ENCODE assay signal across 1 cellular context in genomic region chr3:124887177-124887995, GRCh38.
TF ChIP-seq lines count a peak whose summit lies in the region.

A gene with protein sequence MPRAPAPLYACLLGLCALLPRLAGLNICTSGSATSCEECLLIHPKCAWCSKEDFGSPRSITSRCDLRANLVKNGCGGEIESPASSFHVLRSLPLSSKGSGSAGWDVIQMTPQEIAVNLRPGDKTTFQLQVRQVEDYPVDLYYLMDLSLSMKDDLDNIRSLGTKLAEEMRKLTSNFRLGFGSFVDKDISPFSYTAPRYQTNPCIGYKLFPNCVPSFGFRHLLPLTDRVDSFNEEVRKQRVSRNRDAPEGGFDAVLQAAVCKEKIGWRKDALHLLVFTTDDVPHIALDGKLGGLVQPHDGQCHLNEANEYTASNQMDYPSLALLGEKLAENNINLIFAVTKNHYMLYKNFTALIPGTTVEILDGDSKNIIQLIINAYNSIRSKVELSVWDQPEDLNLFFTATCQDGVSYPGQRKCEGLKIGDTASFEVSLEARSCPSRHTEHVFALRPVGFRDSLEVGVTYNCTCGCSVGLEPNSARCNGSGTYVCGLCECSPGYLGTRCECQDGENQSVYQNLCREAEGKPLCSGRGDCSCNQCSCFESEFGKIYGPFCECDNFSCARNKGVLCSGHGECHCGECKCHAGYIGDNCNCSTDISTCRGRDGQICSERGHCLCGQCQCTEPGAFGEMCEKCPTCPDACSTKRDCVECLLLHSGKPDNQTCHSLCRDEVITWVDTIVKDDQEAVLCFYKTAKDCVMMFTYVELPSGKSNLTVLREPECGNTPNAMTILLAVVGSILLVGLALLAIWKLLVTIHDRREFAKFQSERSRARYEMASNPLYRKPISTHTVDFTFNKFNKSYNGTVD (minus strand): TSS chr3:124887365. CDS start chr3:124887000, 365 bp downstream.

TF ChIP-seq in HepG2, 621 proteins besides CTCF, POLR2A, EP300 and RAD21 (continued from another document and continues in another):
- TF ChIP-seq, protein P1, sequence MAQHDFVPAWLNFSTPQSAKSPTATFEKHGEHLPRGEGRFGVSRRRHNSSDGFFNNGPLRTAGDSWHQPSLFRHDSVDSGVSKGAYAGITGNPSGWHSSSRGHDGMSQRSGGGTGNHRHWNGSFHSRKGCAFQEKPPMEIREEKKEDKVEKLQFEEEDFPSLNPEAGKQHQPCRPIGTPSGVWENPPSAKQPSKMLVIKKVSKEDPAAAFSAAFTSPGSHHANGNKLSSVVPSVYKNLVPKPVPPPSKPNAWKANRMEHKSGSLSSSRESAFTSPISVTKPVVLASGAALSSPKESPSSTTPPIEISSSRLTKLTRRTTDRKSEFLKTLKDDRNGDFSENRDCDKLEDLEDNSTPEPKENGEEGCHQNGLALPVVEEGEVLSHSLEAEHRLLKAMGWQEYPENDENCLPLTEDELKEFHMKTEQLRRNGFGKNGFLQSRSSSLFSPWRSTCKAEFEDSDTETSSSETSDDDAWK (CRISPR knock-in tag; IDR thresholded peaks at IDR 0.05), result no peak
- TF ChIP-seq, protein P2, sequence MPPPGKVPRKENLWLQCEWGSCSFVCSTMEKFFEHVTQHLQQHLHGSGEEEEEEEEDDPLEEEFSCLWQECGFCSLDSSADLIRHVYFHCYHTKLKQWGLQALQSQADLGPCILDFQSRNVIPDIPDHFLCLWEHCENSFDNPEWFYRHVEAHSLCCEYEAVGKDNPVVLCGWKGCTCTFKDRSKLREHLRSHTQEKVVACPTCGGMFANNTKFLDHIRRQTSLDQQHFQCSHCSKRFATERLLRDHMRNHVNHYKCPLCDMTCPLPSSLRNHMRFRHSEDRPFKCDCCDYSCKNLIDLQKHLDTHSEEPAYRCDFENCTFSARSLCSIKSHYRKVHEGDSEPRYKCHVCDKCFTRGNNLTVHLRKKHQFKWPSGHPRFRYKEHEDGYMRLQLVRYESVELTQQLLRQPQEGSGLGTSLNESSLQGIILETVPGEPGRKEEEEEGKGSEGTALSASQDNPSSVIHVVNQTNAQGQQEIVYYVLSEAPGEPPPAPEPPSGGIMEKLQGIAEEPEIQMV (CRISPR knock-in tag; IDR thresholded peaks at IDR 0.05; ENCODE audit: low read depth), result no peak
- no peak for TF ChIP-seq SIX4 (CRISPR knock-in tag; IDR thresholded peaks at IDR 0.05)
- no peak for TF ChIP-seq BORCS8-MEF2B (CRISPR knock-in tag; IDR thresholded peaks at IDR 0.05)
- no peak for TF ChIP-seq KLF6 (CRISPR knock-in tag; IDR thresholded peaks at IDR 0.05)
- TF ChIP-seq TCF7 (IDR thresholded peaks at IDR 0.05; ENCODE audit: low read depth), result no peak
- TF ChIP-seq ZBTB3 (CRISPR knock-in tag; IDR thresholded peaks at IDR 0.05; ENCODE audit: borderline replicate concordance, low read depth), result no peak; the same call in 1 of the 2 replicates
- peak; percentile 47; the same call in 1 of the 2 replicates for TF ChIP-seq HOXA5 (CRISPR knock-in tag; IDR thresholded peaks at IDR 0.05)
- TF ChIP-seq ZSCAN12 (CRISPR knock-in tag; IDR thresholded peaks at IDR 0.05), result no peak
- TF ChIP-seq, protein P3, sequence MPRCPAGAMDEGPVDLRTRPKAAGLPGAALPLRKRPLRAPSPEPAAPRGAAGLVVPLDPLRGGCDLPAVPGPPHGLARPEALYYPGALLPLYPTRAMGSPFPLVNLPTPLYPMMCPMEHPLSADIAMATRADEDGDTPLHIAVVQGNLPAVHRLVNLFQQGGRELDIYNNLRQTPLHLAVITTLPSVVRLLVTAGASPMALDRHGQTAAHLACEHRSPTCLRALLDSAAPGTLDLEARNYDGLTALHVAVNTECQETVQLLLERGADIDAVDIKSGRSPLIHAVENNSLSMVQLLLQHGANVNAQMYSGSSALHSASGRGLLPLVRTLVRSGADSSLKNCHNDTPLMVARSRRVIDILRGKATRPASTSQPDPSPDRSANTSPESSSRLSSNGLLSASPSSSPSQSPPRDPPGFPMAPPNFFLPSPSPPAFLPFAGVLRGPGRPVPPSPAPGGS (CRISPR knock-in tag; IDR thresholded peaks at IDR 0.05), result peak; percentile 21; the same call in 1 of the 2 replicates
- TF ChIP-seq FOXK2 (IDR thresholded peaks at IDR 0.05), result no peak
- 0 out of 2 replicates have a peak, but pooled peaks have one; percentile 55 for TF ChIP-seq ZNF431 (CRISPR knock-in tag; IDR thresholded peaks at IDR 0.05; ENCODE audit: borderline replicate concordance, low read depth)
- TF ChIP-seq ZNF577 (CRISPR knock-in tag; IDR thresholded peaks at IDR 0.05; ENCODE audit: borderline replicate concordance, low read depth), result no peak
- peak; percentile 53; the same call in 1 of the 2 replicates for TF ChIP-seq ZNF446 (CRISPR knock-in tag; IDR thresholded peaks at IDR 0.05)
- TF ChIP-seq, protein P4, sequence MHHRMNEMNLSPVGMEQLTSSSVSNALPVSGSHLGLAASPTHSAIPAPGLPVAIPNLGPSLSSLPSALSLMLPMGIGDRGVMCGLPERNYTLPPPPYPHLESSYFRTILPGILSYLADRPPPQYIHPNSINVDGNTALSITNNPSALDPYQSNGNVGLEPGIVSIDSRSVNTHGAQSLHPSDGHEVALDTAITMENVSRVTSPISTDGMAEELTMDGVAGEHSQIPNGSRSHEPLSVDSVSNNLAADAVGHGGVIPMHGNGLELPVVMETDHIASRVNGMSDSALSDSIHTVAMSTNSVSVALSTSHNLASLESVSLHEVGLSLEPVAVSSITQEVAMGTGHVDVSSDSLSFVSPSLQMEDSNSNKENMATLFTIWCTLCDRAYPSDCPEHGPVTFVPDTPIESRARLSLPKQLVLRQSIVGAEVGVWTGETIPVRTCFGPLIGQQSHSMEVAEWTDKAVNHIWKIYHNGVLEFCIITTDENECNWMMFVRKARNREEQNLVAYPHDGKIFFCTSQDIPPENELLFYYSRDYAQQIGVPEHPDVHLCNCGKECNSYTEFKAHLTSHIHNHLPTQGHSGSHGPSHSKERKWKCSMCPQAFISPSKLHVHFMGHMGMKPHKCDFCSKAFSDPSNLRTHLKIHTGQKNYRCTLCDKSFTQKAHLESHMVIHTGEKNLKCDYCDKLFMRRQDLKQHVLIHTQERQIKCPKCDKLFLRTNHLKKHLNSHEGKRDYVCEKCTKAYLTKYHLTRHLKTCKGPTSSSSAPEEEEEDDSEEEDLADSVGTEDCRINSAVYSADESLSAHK (CRISPR knock-in tag; IDR thresholded peaks at IDR 0.05; ENCODE audit: borderline replicate concordance), result no peak
- peak; percentile 67; the same call in 1 of the 2 replicates for TF ChIP-seq ZNF766 (CRISPR knock-in tag; IDR thresholded peaks at IDR 0.05; ENCODE audit: borderline replicate concordance)
- peak; percentile 76 for TF ChIP-seq HNRNPLL (IDR thresholded peaks at IDR 0.05; ENCODE audit: low read depth, low read length, poor library complexity, severe bottlenecking)
- TF ChIP-seq ZNF256 (CRISPR knock-in tag; conservative IDR thresholded peaks at IDR 0.05), result no peak
- peak; percentile 78 for TF ChIP-seq ETV6 (CRISPR knock-in tag; conservative IDR thresholded peaks at IDR 0.05)
- no peak for TF ChIP-seq FOXM1 (CRISPR knock-in tag; IDR thresholded peaks at IDR 0.05)
- no peak; the same call in 1 of the 2 replicates for TF ChIP-seq SPEN (CRISPR knock-in tag; IDR thresholded peaks at IDR 0.05; ENCODE audit: low read depth)
- TF ChIP-seq TARDBP (CRISPR knock-in tag; IDR thresholded peaks at IDR 0.05), result peak; percentile 41; the same call in 1 of the 2 replicates
- TF ChIP-seq ZFYVE20 (CRISPR knock-in tag; IDR thresholded peaks at IDR 0.05; ENCODE audit: borderline replicate concordance, low read depth), result no peak
- TF ChIP-seq, protein P5, sequence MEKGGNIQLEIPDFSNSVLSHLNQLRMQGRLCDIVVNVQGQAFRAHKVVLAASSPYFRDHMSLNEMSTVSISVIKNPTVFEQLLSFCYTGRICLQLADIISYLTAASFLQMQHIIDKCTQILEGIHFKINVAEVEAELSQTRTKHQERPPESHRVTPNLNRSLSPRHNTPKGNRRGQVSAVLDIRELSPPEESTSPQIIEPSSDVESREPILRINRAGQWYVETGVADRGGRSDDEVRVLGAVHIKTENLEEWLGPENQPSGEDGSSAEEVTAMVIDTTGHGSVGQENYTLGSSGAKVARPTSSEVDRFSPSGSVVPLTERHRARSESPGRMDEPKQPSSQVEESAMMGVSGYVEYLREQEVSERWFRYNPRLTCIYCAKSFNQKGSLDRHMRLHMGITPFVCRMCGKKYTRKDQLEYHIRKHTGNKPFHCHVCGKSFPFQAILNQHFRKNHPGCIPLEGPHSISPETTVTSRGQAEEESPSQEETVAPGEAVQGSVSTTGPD (CRISPR knock-in tag; IDR thresholded peaks at IDR 0.05), result no peak
- TF ChIP-seq PHB2 (IDR thresholded peaks at IDR 0.05; ENCODE audit: partially characterized antibody), result no peak
- TF ChIP-seq ZNF720 (CRISPR knock-in tag; IDR thresholded peaks at IDR 0.05), result no peak
- no peak for TF ChIP-seq ZNF326 (CRISPR knock-in tag; IDR thresholded peaks at IDR 0.05; ENCODE audit: borderline replicate concordance)
- peak; percentile 67; the same call in 1 of the 2 replicates for TF ChIP-seq ZNF891 (CRISPR knock-in tag; IDR thresholded peaks at IDR 0.05)
- TF ChIP-seq, protein P6, sequence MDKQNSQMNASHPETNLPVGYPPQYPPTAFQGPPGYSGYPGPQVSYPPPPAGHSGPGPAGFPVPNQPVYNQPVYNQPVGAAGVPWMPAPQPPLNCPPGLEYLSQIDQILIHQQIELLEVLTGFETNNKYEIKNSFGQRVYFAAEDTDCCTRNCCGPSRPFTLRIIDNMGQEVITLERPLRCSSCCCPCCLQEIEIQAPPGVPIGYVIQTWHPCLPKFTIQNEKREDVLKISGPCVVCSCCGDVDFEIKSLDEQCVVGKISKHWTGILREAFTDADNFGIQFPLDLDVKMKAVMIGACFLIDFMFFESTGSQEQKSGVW (CRISPR knock-in tag; IDR thresholded peaks at IDR 0.05; ENCODE audit: borderline replicate concordance), result 0 out of 2 replicates have a peak, but pooled peaks have one; percentile 66
- no peak for TF ChIP-seq MAZ (IDR thresholded peaks at IDR 0.05; ENCODE audit: borderline replicate concordance, low read depth, low read length)
- no peak; the same call in 1 of the 2 replicates for TF ChIP-seq MAZ (CRISPR knock-in tag; IDR thresholded peaks at IDR 0.05; ENCODE audit: low read depth)
- TF ChIP-seq, protein P7, sequence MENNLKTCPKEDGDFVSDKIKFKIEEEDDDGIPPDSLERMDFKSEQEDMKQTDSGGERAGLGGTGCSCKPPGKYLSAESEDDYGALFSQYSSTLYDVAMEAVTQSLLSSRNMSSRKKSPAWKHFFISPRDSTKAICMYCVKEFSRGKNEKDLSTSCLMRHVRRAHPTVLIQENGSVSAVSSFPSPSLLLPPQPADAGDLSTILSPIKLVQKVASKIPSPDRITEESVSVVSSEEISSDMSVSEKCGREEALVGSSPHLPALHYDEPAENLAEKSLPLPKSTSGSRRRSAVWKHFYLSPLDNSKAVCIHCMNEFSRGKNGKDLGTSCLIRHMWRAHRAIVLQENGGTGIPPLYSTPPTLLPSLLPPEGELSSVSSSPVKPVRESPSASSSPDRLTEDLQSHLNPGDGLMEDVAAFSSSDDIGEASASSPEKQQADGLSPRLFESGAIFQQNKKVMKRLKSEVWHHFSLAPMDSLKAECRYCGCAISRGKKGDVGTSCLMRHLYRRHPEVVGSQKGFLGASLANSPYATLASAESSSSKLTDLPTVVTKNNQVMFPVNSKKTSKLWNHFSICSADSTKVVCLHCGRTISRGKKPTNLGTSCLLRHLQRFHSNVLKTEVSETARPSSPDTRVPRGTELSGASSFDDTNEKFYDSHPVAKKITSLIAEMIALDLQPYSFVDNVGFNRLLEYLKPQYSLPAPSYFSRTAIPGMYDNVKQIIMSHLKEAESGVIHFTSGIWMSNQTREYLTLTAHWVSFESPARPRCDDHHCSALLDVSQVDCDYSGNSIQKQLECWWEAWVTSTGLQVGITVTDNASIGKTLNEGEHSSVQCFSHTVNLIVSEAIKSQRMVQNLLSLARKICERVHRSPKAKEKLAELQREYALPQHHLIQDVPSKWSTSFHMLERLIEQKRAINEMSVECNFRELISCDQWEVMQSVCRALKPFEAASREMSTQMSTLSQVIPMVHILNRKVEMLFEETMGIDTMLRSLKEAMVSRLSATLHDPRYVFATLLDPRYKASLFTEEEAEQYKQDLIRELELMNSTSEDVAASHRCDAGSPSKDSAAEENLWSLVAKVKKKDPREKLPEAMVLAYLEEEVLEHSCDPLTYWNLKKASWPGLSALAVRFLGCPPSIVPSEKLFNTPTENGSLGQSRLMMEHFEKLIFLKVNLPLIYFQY (CRISPR knock-in tag; IDR thresholded peaks at IDR 0.05; ENCODE audit: borderline replicate concordance), result peak; percentile 98
- peak; percentile 93 for TF ChIP-seq GFI1 (CRISPR knock-in tag; IDR thresholded peaks at IDR 0.05; ENCODE audit: borderline replicate concordance)
- no peak for TF ChIP-seq PAF1 (CRISPR knock-in tag; IDR thresholded peaks at IDR 0.05)
- no peak for TF ChIP-seq ZNF564 (CRISPR knock-in tag; IDR thresholded peaks at IDR 0.05)
- TF ChIP-seq ZNF589 (CRISPR knock-in tag; conservative IDR thresholded peaks at IDR 0.05), result peak; percentile 72
- TF ChIP-seq AGO2 (optimal IDR thresholded peaks at IDR 0.05; ENCODE audit: low read depth, low read length), result peak; percentile 92
- TF ChIP-seq ARNT (IDR thresholded peaks at IDR 0.05), result no peak
- TF ChIP-seq PHF21A (CRISPR knock-in tag; IDR thresholded peaks at IDR 0.05), result peak; percentile 77
- TF ChIP-seq, protein P8, sequence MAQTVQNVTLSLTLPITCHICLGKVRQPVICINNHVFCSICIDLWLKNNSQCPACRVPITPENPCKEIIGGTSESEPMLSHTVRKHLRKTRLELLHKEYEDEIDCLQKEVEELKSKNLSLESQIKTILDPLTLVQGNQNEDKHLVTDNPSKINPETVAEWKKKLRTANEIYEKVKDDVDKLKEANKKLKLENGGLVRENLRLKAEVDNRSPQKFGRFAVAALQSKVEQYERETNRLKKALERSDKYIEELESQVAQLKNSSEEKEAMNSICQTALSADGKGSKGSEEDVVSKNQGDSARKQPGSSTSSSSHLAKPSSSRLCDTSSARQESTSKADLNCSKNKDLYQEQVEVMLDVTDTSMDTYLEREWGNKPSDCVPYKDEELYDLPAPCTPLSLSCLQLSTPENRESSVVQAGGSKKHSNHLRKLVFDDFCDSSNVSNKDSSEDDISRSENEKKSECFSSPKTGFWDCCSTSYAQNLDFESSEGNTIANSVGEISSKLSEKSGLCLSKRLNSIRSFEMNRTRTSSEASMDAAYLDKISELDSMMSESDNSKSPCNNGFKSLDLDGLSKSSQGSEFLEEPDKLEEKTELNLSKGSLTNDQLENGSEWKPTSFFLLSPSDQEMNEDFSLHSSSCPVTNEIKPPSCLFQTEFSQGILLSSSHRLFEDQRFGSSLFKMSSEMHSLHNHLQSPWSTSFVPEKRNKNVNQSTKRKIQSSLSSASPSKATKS (CRISPR knock-in tag; IDR thresholded peaks at IDR 0.05), result no peak
- no peak for TF ChIP-seq ZNF784 (CRISPR knock-in tag; IDR thresholded peaks at IDR 0.05; ENCODE audit: borderline replicate concordance)
- TF ChIP-seq HHEX (CRISPR knock-in tag; IDR thresholded peaks at IDR 0.05), result no peak
- no peak for TF ChIP-seq NR3C1 (CRISPR knock-in tag; IDR thresholded peaks at IDR 0.05)
- TF ChIP-seq SMARCC2 (IDR thresholded peaks at IDR 0.05), result no peak
- TF ChIP-seq MEIS1 (CRISPR knock-in tag; IDR thresholded peaks at IDR 0.05; ENCODE audit: borderline replicate concordance), result no peak
- TF ChIP-seq ZBTB7B (CRISPR knock-in tag; IDR thresholded peaks at IDR 0.05), result peak; percentile 80; the same call in 1 of the 2 replicates
- peak; percentile 68 for TF ChIP-seq TAF1 (CRISPR knock-in tag; IDR thresholded peaks at IDR 0.05)
- TF ChIP-seq IRF2 (CRISPR knock-in tag; IDR thresholded peaks at IDR 0.05), result peak; percentile 35; the same call in 1 of the 2 replicates
- no peak for TF ChIP-seq ZNF253 (CRISPR knock-in tag; IDR thresholded peaks at IDR 0.05; ENCODE audit: borderline replicate concordance)
